19 cellular contexts compared by ENCODE assay signal in the genomic region with DNA sequence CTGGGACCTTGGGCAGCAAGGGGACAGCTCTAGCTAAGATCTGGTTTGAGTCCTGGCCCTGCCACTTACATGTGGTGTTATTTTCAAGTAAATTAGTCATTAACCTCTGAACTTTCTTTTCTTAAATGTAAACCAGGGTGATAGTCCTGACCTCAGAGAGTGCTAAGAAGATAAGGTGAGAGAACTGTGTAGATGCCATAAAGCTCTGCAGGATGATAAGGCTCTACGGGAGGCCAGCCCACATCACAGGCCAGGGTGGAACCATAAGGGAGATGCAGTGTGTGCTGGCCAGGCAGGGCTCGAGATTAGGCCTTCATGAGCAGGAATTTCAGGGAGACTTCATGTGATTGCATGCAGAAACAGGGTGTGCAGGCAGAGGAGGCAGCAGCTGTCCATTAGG.
"Had no signal": no experiment of that assay in that cellular context is flagged by ENCODE, and none has a peak within 500 bp of the region (broad histone marks: within the 10 kb centered on the region; RNA-seq: fewer than 3 reads in every experiment).

No MANE protein-coding gene starts in this region.

- DNase-seq: activated CD4-positive, alpha-beta T cell treated with anti-CD3 and anti-CD28 coated beads for 1 hour; activated CD4-positive, alpha-beta T cell treated with anti-CD3 and anti-CD28 coated beads, Interleukin-2, amount 50 U/mL, for 4 hours; activated gamma-delta T cell treated with Interleukin-2 at 50 U/mL for 16 hours; adrenal gland; endodermal cell; gastrocnemius medialis; heart right ventricle; naive thymus-derived CD4-positive, alpha-beta T cell; stimulated activated CD4-positive, alpha-beta T cell treated with anti-CD3 and anti-CD28 coated beads, Interleukin-4, amount 100 ng/mL, for 4 hours; SW 1271; testis; upper lobe of left lung had no signal

- H3K4me1 ChIP-seq: adrenal gland, parathyroid adenoma, testis had no signal

- H3K9me3 Mint-ChIP-seq: activated naive CD4-positive, alpha-beta T cell treated with anti-CD3 and anti-CD28 coated beads, Interleukin-2, amount 50 U/mL, for 72 hours; endodermal cell; memory B cell; stimulated activated memory B cell treated with anti-CD40 and anti-IgM and Interleukin-4, amounts not matched to agents 10 μg/mL and 1 μg/mL and 100 μg/mL, for 72 hours; T-helper 2 cell treated with Interferon-gamma antibody and Interleukin-4, amounts not matched to agents 5 μg/mL and 100 μg/mL, for 36 hours had no signal

- ATAC-seq: activated naive CD4-positive, alpha-beta T cell treated with anti-CD3 and anti-CD28 coated beads, Interleukin-2, amount 50 U/mL, for 72 hours; gastrocnemius medialis; heart right ventricle; naive thymus-derived CD4-positive, alpha-beta T cell; sciatic nerve; stimulated activated memory B cell treated with anti-CD40 and anti-IgM and Interleukin-4, amounts not matched to agents 10 μg/mL and 1 μg/mL and 100 μg/mL, for 72 hours had no signal

- H3K9ac ChIP-seq: parathyroid adenoma had no signal

- H3K27ac Mint-ChIP-seq: endodermal cell; memory B cell; stimulated activated memory B cell treated with anti-CD40 and anti-IgM and Interleukin-4, amounts not matched to agents 10 μg/mL and 1 μg/mL and 100 μg/mL, for 72 hours; T-helper 2 cell treated with Interferon-gamma antibody and Interleukin-4, amounts not matched to agents 5 μg/mL and 100 μg/mL, for 36 hours had no signal

- H3K79me2 ChIP-seq: parathyroid adenoma had no signal

- H3K4me1 Mint-ChIP-seq: memory B cell; stimulated activated memory B cell treated with anti-CD40 and anti-IgM and Interleukin-4, amounts not matched to agents 10 μg/mL and 1 μg/mL and 100 μg/mL, for 72 hours had no signal

- H3K36me3 Mint-ChIP-seq: activated naive CD4-positive, alpha-beta T cell treated with anti-CD3 and anti-CD28 coated beads, Interleukin-2, amount 50 U/mL, for 72 hours; memory B cell had no signal

- H3K9me3 ChIP-seq: adrenal gland, gastrocnemius medialis, heart right ventricle, neutrophil, testis, upper lobe of left lung had no signal

- H3K36me3 ChIP-seq: adrenal gland, gastrocnemius medialis, heart right ventricle, neutrophil, upper lobe of left lung had no signal

- H3K4me3 ChIP-seq: adrenal gland, gastrocnemius medialis, heart right ventricle, testis, upper lobe of left lung had no signal

- H3K27me3 ChIP-seq: adrenal gland, heart right ventricle, neutrophil, testis, upper lobe of left lung had no signal

- H3K4me3 Mint-ChIP-seq: endodermal cell; memory B cell; naive thymus-derived CD4-positive, alpha-beta T cell; stimulated activated memory B cell treated with anti-CD40 and anti-IgM and Interleukin-4, amounts not matched to agents 10 μg/mL and 1 μg/mL and 100 μg/mL, for 72 hours; T-helper 2 cell treated with Interferon-gamma antibody and Interleukin-4, amounts not matched to agents 5 μg/mL and 100 μg/mL, for 36 hours had no signal

- H3K27ac ChIP-seq: adrenal gland, gastrocnemius medialis, heart right ventricle, neutrophil, parathyroid adenoma, testis, upper lobe of left lung had no signal
